ENCODE assay signal across 1 cellular context in the genomic region with DNA sequence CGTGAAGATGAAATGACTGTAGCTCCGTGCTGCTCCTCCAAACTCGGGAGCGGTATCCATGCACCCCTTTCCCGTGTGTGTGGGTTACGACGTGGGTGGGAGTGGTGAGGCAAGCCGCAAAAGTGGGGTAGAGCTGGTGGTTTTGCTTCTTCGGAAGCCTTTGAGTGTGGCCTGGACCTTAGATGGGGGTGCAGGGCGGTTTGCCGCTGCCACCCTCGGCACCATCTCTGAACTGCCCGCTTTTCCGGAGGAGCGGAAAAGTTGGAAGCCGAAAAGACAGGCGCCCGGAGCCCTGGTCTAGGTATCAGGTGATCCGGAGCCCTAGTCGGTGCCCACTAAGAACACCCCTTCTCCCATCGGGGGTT.
TF ChIP-seq lines count a peak whose summit lies in the region.

No MANE protein-coding gene starts in this region.

TF ChIP-seq in SK-N-SH, 30 proteins besides CTCF, POLR2A, EP300 and RAD21 (continued from another document):
- TF ChIP-seq YY1 (IDR thresholded peaks at IDR 0.05; ENCODE audit: low read depth), result no peak
- TF ChIP-seq, protein P1, sequence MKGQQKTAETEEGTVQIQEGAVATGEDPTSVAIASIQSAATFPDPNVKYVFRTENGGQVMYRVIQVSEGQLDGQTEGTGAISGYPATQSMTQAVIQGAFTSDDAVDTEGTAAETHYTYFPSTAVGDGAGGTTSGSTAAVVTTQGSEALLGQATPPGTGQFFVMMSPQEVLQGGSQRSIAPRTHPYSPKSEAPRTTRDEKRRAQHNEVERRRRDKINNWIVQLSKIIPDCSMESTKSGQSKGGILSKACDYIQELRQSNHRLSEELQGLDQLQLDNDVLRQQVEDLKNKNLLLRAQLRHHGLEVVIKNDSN (IDR thresholded peaks at IDR 0.05; ENCODE audit: borderline replicate concordance, low read depth), result no peak
- TF ChIP-seq SMC3 (IDR thresholded peaks at IDR 0.05; ENCODE audit: low read depth, low read length), result no peak
- TF ChIP-seq MEF2A (IDR thresholded peaks at IDR 0.05; ENCODE audit: borderline replicate concordance, low read depth), result no peak
- no peak for TF ChIP-seq TCF12 (IDR thresholded peaks at IDR 0.05)
- no peak for TF ChIP-seq EZH2phosphoT487 (IDR thresholded peaks at IDR 0.05; ENCODE audit: borderline replicate concordance, low read depth)
- TF ChIP-seq TEAD4 (IDR thresholded peaks at IDR 0.05; ENCODE audit: borderline replicate concordance, insufficient read depth), result no peak
- TF ChIP-seq RXRA (IDR thresholded peaks at IDR 0.05; ENCODE audit: borderline replicate concordance, low read depth), result no peak
- no peak for TF ChIP-seq MXI1 (IDR thresholded peaks at IDR 0.05; ENCODE audit: low read depth, low read length)
